1 cellular context compared by ENCODE assay signal in genomic region chr19:16996838-16997490, GRCh38. TPM values are rescaled to one million over a fixed set of nuclear protein-coding genes. Genes with fewer than 3 reads are reported as not detected.
"Had no signal": no experiment of that assay in that cellular context is flagged by ENCODE, and none has a peak within 500 bp of the region (broad histone marks: within the 10 kb centered on the region; RNA-seq: fewer than 3 reads in every experiment).

No MANE protein-coding gene starts in this region.

RNA-seq across cellular contexts. Expression of gene CPAMD8, which starts 29.6 kb away (rescaled TPM):
- total RNA-seq: activated CD8-positive, alpha-beta T cell treated with anti-CD3 and anti-CD28 coated beads for 36 hours had no signal
